Comparison of ENCODE assay signal across 9 cellular contexts in the genomic region with DNA sequence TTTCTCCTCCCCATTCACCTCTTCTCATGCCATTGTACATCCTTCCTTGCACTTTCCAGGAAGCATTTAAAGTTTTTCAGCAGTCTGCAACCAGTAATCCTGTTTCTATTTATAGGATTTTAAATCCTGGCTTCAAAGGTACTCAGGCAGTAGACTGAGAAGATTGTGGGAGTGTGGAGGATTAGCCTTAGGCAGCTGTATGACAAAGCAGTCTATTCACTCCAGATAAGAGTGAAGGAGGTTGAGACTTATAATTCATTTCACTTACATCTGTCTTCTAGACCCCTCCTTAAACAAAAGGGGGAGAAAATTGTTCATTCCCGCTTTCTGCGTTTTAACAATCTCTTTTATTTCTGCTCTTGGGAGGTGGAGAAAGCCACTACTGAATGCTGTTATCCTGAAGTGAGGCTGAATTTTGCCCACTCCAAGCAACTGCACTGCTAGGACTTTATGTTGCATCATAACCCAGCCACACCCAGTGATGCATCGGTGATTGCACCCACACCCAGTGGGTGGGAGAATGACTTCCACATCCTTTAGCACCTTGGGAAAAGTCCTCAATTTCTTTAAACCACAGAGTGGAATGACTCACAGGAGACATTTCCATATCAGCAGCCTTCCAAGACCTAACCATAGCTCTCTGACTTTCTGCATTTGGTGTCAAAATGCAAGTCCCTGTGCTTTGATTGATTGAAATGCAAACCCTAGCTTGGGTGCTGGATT.
DNase-seq lines count a peak whose midpoint lies in the region; ATAC-seq and TF ChIP-seq lines count a peak whose summit lies in the region.
"Had no signal": no experiment of that assay in that cellular context is flagged by ENCODE, and none has a peak within 500 bp of the region (broad histone marks: within the 10 kb centered on the region; RNA-seq: fewer than 3 reads in every experiment).

No MANE protein-coding gene starts in this region.

- peak overlapping the region; percentile 80 for H3K27ac ChIP-seq in brain microvascular endothelial cell
- H3K27ac ChIP-seq: HL-60 had no signal

- DNase-seq in Caki2 (ENCODE audit: low read depth): peak; percentile 83
- DNase-seq in MG63: peak; percentile 89
- peak; percentile 92 for DNase-seq in brain microvascular endothelial cell
- peak; percentile 72 for DNase-seq in myocyte (ENCODE audit: low read depth)
- DNase-seq in dermis blood vessel endothelial cell: no peak
- DNase-seq in activated CD4-positive, CD25-positive, alpha-beta regulatory T cell treated with anti-CD3 and anti-CD28 coated beads, Interleukin-2, amount 50 U/mL, for 72 hours: no peak
- DNase-seq in cerebellar nuclear complex (lab: John Stamatoyannopoulos, UW): no peak

- ATAC-seq in GM21619 (IDR thresholded peaks at IDR 0.05; ENCODE audit: unreplicated experiment): no peak

- no peak for TF ChIP-seq CTCF in brain microvascular endothelial cell (IDR thresholded peaks at IDR 0.05; ENCODE audit: low read depth, low read length, missing control alignments)

- H3K27me3 ChIP-seq in MG63: no peaks in the 10 kb centered on the region
- H3K27me3 ChIP-seq in brain microvascular endothelial cell (replicated peaks): no peaks in the 10 kb centered on the region

- H3K4me3 ChIP-seq in MG63 (no peak overlapping the region), brain microvascular endothelial cell (ENCODE audit: low read depth, low read length) (no peak overlapping the region)

- H3K36me3 ChIP-seq in MG63 (no peaks in the 10 kb centered on the region), brain microvascular endothelial cell (replicated peaks) (no peaks in the 10 kb centered on the region)

- in situ Hi-C loops in Caki2 (cut with HindIII; ENCODE audit: low pct_unique_long_range_greater_than_20kb, low sequenced_read_pairs) (no loop called here), brain microvascular endothelial cell (cut with HindIII; ENCODE audit: low pct_ligation_motif_present, low sequenced_read_pairs) (no loop called here)

- H3K9me3 ChIP-seq in MG63: no peaks in the 10 kb centered on the region

Comparison
In these comparisons a context has a peak if more than half of its experiments do, and no peak if none do; other contexts are left out.
1. DNase-seq: peak in Caki2 (single experiment), MG63 (single experiment), brain microvascular endothelial cell (single experiment) and myocyte (single experiment); none in dermis blood vessel endothelial cell (single experiment), activated CD4-positive, CD25-positive, alpha-beta regulatory T cell treated with anti-CD3 and anti-CD28 coated beads, Interleukin-2, amount 50 U/mL, for 72 hours (single experiment) and cerebellar nuclear complex (0 of 2).